ENCODE assay signal across 10 cellular contexts in the genomic region with DNA sequence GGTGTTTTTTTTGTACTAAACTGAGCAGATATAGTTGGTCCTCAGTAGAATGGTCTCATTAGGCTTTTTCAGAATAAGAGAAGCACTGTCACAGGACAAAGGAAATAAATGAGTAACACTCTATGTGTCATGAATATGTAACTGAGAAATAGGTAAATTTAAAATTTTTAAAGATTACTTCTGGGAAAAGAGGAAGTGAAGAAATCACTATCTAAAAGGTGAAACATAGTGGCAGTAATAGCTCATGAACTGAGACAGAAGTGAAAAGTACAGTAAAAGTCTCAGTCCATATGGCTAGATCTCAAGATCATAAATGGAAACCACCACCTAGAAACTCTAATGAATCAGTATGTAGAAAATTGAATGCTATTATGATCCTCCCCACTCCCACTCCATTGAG.
DNase-seq lines count a peak whose midpoint lies in the region; ATAC-seq and FAIRE-seq lines count a peak whose summit lies in the region.
"Had no signal": no experiment of that assay in that cellular context is flagged by ENCODE, and none has a peak within 500 bp of the region (broad histone marks: within the 10 kb centered on the region; RNA-seq: fewer than 3 reads in every experiment).

No MANE protein-coding gene starts in this region.

- H3K4me1 ChIP-seq in small intestine (ENCODE audit: control insufficient read depth in 2 of 2, insufficient read depth in 1 of 2, low read depth in 1 of 2, low read length in 1 of 2), result no peaks in the 10 kb centered on the region

- H3K27me3 Mint-ChIP-seq in activated naive CD8-positive, alpha-beta T cell treated with anti-CD3 and anti-CD28 coated beads for 36 hours, result no peaks in the 10 kb centered on the region

- no peak overlapping the region for H3K4me3 ChIP-seq in small intestine (ENCODE audit: low read depth in 1 of 2, low read length in 2 of 2)

- H3K36me3 Mint-ChIP-seq in activated naive CD8-positive, alpha-beta T cell treated with anti-CD3 and anti-CD28 coated beads for 36 hours, result peaks cover 15% of the 10 kb centered on the region

- H3K36me3 ChIP-seq in small intestine (ENCODE audit: control insufficient read depth in 2 of 2, insufficient read depth in 2 of 2, low read length in 2 of 2), result peaks cover 0 to 1% of the 10 kb centered on the region in 2 donors

- H3K27me3 ChIP-seq in small intestine (ENCODE audit: control insufficient read depth in 2 of 2, insufficient read depth in 2 of 2, low read length in 2 of 2), result no peaks in the 10 kb centered on the region

- H3K9me3 Mint-ChIP-seq in activated naive CD8-positive, alpha-beta T cell treated with anti-CD3 and anti-CD28 coated beads for 36 hours, result no peaks in the 10 kb centered on the region

- H3K27ac ChIP-seq in small intestine (ENCODE audit: low read depth in 1 of 2, low read length in 1 of 2), result no peak overlapping the region
- H3K27ac ChIP-seq: VCaP had no signal

- H3K4me1 Mint-ChIP-seq in activated naive CD8-positive, alpha-beta T cell treated with anti-CD3 and anti-CD28 coated beads for 36 hours, result peaks cover 38% of the 10 kb centered on the region

- peak overlapping the region; percentile 83 for H3K27ac Mint-ChIP-seq in activated naive CD8-positive, alpha-beta T cell treated with anti-CD3 and anti-CD28 coated beads for 36 hours

- H3K9me3 ChIP-seq in small intestine (ENCODE audit: control insufficient read depth, low read depth), result no peaks in the 10 kb centered on the region

- H3K4me3 Mint-ChIP-seq in activated naive CD8-positive, alpha-beta T cell treated with anti-CD3 and anti-CD28 coated beads for 36 hours, result no peak overlapping the region

- peak; percentile 88 for ATAC-seq in GM18861 (IDR thresholded peaks at IDR 0.05; ENCODE audit: unreplicated experiment)
- ATAC-seq in GM21390 (IDR thresholded peaks at IDR 0.05; ENCODE audit: unreplicated experiment), result peak; percentile 86
- ATAC-seq in HG03103 (IDR thresholded peaks at IDR 0.05; ENCODE audit: low read depth, unreplicated experiment), result peak; percentile 89

- no peak for FAIRE-seq in small intestine (lab: Jason Lieb, UNC)

- DNase-seq in activated naive CD8-positive, alpha-beta T cell treated with anti-CD3 and anti-CD28 coated beads for 36 hours, result no peak
- DNase-seq in small intestine, result no peak
- no peak for DNase-seq in DMS79 (lab: John Stamatoyannopoulos, UW)
- no peak for DNase-seq in NCI-H2227 treated with DMSO at 0.1 percent for 48 hours (lab: John Stamatoyannopoulos, UW)
- no peak for DNase-seq in stimulated activated CD8-positive, alpha-beta memory T cell treated with anti-CD3 and anti-CD28 coated beads, Interleukin-4, amount 100 ng/mL, for 48 hours
- DNase-seq: NCI-H82 had no signal
